In genomic region chr2:241081190-241081642, GRCh38 we compare ENCODE assay signal across 22 cellular contexts. TPM values are rescaled to one million over a fixed set of nuclear protein-coding genes. Genes with fewer than 3 reads are reported as not detected.
DNase-seq lines count a peak whose midpoint lies in the region; ATAC-seq, FAIRE-seq and TF ChIP-seq lines count a peak whose summit lies in the region.
"Had no signal": no experiment of that assay in that cellular context is flagged by ENCODE, and none has a peak within 500 bp of the region (broad histone marks: within the 10 kb centered on the region; RNA-seq: fewer than 3 reads in every experiment).

No MANE protein-coding gene starts in this region.

- H3K36me3 ChIP-seq in HepG2 (replicated peaks in 1 of 2; ENCODE audit: control insufficient read depth in 1 of 2, insufficient read depth in 2 of 2, low read length in 2 of 2) (peaks cover under 1 to 2% of the 10 kb centered on the region in 2 experiments; a peak in 2 of 5 replicates), esophagus squamous epithelium (peaks cover 0 to 25% (median 0%) of the 10 kb centered on the region in 3 donors)

- TF ChIP-seq EP300 in HepG2 (IDR thresholded peaks at IDR 0.05; ENCODE audit: low read depth in 2 of 2, low read length in 2 of 2) = no peak
- no peak for TF ChIP-seq EP300 in HepG2 (CRISPR knock-in tag; IDR thresholded peaks at IDR 0.05; ENCODE audit: borderline replicate concordance)

- no TSS peak for BruUV-seq in HepG2 (replicated peaks; lab: Mats Ljungman, UMichigan)

- peaks cover 4% of the 10 kb centered on the region for H3K4me1 Mint-ChIP-seq in activated naive CD8-positive, alpha-beta T cell treated with anti-CD3 and anti-CD28 coated beads for 36 hours
- H3K4me1 Mint-ChIP-seq in activated naive CD8-positive, alpha-beta T cell treated with anti-CD3 and anti-CD28 coated beads, Interleukin-2, amount 50 U/mL, for 24 hours = no peaks in the 10 kb centered on the region
- H3K4me1 Mint-ChIP-seq in T-helper 17 cell (peaks cover 10% of the 10 kb centered on the region), type B pancreatic cell (ENCODE audit: unreplicated experiment) (peaks cover 12% of the 10 kb centered on the region)
- H3K4me1 Mint-ChIP-seq: activated CD8-positive, alpha-beta memory T cell treated with anti-CD3 and anti-CD28 coated beads, Interleukin-2, amount 10 ng/mL, durations not matched to agents 7 days and 5 days had no signal

- no peak for TF ChIP-seq POLR2A in HepG2 (IDR thresholded peaks at IDR 0.05; ENCODE audit: insufficient read depth in 1 of 2, low read depth in 2 of 2, low read length in 2 of 2)
- no peak for TF ChIP-seq POLR2A in esophagus squamous epithelium (IDR thresholded peaks at IDR 0.05)

- H3K27ac ChIP-seq in HepG2 (ENCODE audit: extremely low read length, insufficient read depth, low read length) (no peak overlapping the region), esophagus squamous epithelium (peak overlapping the region in 1 of 4 donors; percentile 34)
- H3K27ac ChIP-seq: PC-9 had no signal

- no peak for TF ChIP-seq CTCF in HepG2 (CRISPR knock-in tag; IDR thresholded peaks at IDR 0.05)
- TF ChIP-seq CTCF in type B pancreatic cell (conservative IDR thresholded peaks at IDR 0.05) = no peak
- no peak for TF ChIP-seq CTCF in esophagus squamous epithelium (IDR thresholded peaks at IDR 0.05)

- intact Hi-C loops in HepG2 (cut with micrococcal nuclease; ENCODE audit: unreplicated experiment) (no loop called here), esophagus squamous epithelium (cut with DNase I) (no loop called here)

- no peak for FAIRE-seq in HepG2 (lab: Jason Lieb, UNC)
- FAIRE-seq: urothelium cell line had no signal

- peak overlapping the region; percentile 18 for H3K27ac Mint-ChIP-seq in activated naive CD8-positive, alpha-beta T cell treated with anti-CD3 and anti-CD28 coated beads for 36 hours
- no peak overlapping the region for H3K27ac Mint-ChIP-seq in activated naive CD8-positive, alpha-beta T cell treated with anti-CD3 and anti-CD28 coated beads, Interleukin-2, amount 50 U/mL, for 24 hours
- H3K27ac Mint-ChIP-seq in T-helper 17 cell = peak overlapping the region; percentile 82
- peak overlapping the region; percentile 50 for H3K27ac Mint-ChIP-seq in type B pancreatic cell
- H3K27ac Mint-ChIP-seq: activated B cell treated with CpG ODN at 0.5 μM for 24 hours; activated CD8-positive, alpha-beta memory T cell treated with anti-CD3 and anti-CD28 coated beads, Interleukin-2, amount 10 ng/mL, durations not matched to agents 7 days and 5 days; T-helper 2 cell treated with Interferon-gamma antibody and Interleukin-4, amounts not matched to agents 5 μg/mL and 100 μg/mL, for 36 hours had no signal

- H3K9ac ChIP-seq in HepG2 (ENCODE audit: insufficient read depth, low read depth, low read length) = peak overlapping the region; percentile 23; the same call in 1 of the 2 replicates

- no peaks in the 10 kb centered on the region for H3K9me3 ChIP-seq in T-helper 17 cell (ENCODE audit: control insufficient read depth, low read length, poor library complexity, severe bottlenecking)
- H3K9me3 ChIP-seq in HepG2 (ENCODE audit: low read length) = no peaks in the 10 kb centered on the region
- no peaks in the 10 kb centered on the region for H3K9me3 ChIP-seq in esophagus squamous epithelium

- in situ Hi-C loops in HepG2 (cut with HindIII; ENCODE audit: extremely low pct_ligation_motif_present, low pct_unique_long_range_greater_than_20kb) = no loop called here

- 18% methylated on average over 9 of the region's 9 CpGs for WGBS in HepG2 (ENCODE audit: low lambda C conversion rate)
- 63 to 71% methylated on average over 7 to 8 of the region's 9 CpGs for WGBS in esophagus squamous epithelium, 2 donors

- no peaks in the 10 kb centered on the region; the same call in 1 of the 2 replicates for H4K20me1 ChIP-seq in HepG2 (ENCODE audit: insufficient read depth, low read length)

- CTCF ChIA-PET in HepG2 (lab: Yijun Ruan, JAX; ENCODE audit: low intra/inter-chr PET ratio, low total read pairs) = interaction anchor here (0.6 kb wide), 1 partner anchor 130 kb away, joined by 3 read pairs; no protein-coding TSS in a partner anchor

- H3K27me3 ChIP-seq in HepG2 (ENCODE audit: control insufficient read depth in 1 of 2, insufficient read depth in 2 of 2, low read length in 2 of 2) = no peaks in the 10 kb centered on the region
- H3K27me3 ChIP-seq in esophagus squamous epithelium = no peaks in the 10 kb centered on the region

- H3K4me2 ChIP-seq in HepG2 (ENCODE audit: low read depth, low read length) = peak overlapping the region; percentile 73
- H3K4me2 ChIP-seq: PC-9 had no signal

- TF ChIP-seq RAD21 in HepG2 (CRISPR knock-in tag; IDR thresholded peaks at IDR 0.05) = no peak

- no peak overlapping the region for H2AFZ ChIP-seq in HepG2 (ENCODE audit: low read length)
- H2AFZ ChIP-seq: PC-9 had no signal

- no peak overlapping the region for H3K4me3 Mint-ChIP-seq in activated naive CD8-positive, alpha-beta T cell treated with anti-CD3 and anti-CD28 coated beads for 36 hours
- no peak overlapping the region for H3K4me3 Mint-ChIP-seq in activated naive CD8-positive, alpha-beta T cell treated with anti-CD3 and anti-CD28 coated beads, Interleukin-2, amount 50 U/mL, for 24 hours
- H3K4me3 Mint-ChIP-seq in T-helper 17 cell = no peak overlapping the region
- no peak overlapping the region for H3K4me3 Mint-ChIP-seq in type B pancreatic cell
- H3K4me3 Mint-ChIP-seq: activated B cell treated with CpG ODN at 0.5 μM for 24 hours; activated CD8-positive, alpha-beta memory T cell treated with anti-CD3 and anti-CD28 coated beads, Interleukin-2, amount 10 ng/mL, durations not matched to agents 7 days and 5 days; natural killer cell treated with Interleukin-12 subunit alpha and Interleukin-12 subunit beta and Interleukin-15 and Interleukin-18, amount 100 ng/mL, for 72 hours; T-helper 2 cell treated with Interferon-gamma antibody and Interleukin-4, amounts not matched to agents 5 μg/mL and 100 μg/mL, for 36 hours had no signal

- H3K36me3 Mint-ChIP-seq in activated naive CD8-positive, alpha-beta T cell treated with anti-CD3 and anti-CD28 coated beads for 36 hours = peaks cover 16% of the 10 kb centered on the region
- peaks cover 12% of the 10 kb centered on the region for H3K36me3 Mint-ChIP-seq in activated naive CD8-positive, alpha-beta T cell treated with anti-CD3 and anti-CD28 coated beads, Interleukin-2, amount 50 U/mL, for 24 hours (ENCODE audit: low read depth)
- H3K36me3 Mint-ChIP-seq in T-helper 17 cell (ENCODE audit: low read depth) (peaks cover 3% of the 10 kb centered on the region), type B pancreatic cell (peaks cover 11% of the 10 kb centered on the region)

- H3K4me3 ChIP-seq in HepG2 (replicated peaks in 1 of 3; ENCODE audit: insufficient read depth in 1 of 3, low read depth in 2 of 3, low read length in 3 of 3) (peak overlapping the region in 1 of 3 experiments; percentile 49; a peak in 2 of 6 replicates), esophagus squamous epithelium (no peak overlapping the region)
- H3K4me3 ChIP-seq: PC-9 had no signal

- DNase-seq in activated naive CD8-positive, alpha-beta T cell treated with anti-CD3 and anti-CD28 coated beads for 36 hours = no peak
- no peak for DNase-seq in activated naive CD8-positive, alpha-beta T cell treated with anti-CD3 and anti-CD28 coated beads, Interleukin-2, amount 50 U/mL, for 24 hours
- DNase-seq in T-helper 17 cell = no peak
- no peak for DNase-seq in HepG2 (ENCODE audit: low spot score)
- DNase-seq in type B pancreatic cell (ENCODE audit: extremely low spot score, unreplicated experiment) = peak; percentile 60
- no peak for DNase-seq in activated gamma-delta T cell treated with Interleukin-2 at 50 U/mL for 16 hours
- DNase-seq in activated effector memory CD4-positive, alpha-beta T cell treated with Interleukin-2 at 50 U/mL for 16 hours = no peak
- no peak for DNase-seq in esophagus squamous epithelium (lab: John Stamatoyannopoulos, UW)
- DNase-seq: activated B cell treated with CpG ODN at 0.5 μM for 24 hours; activated effector memory CD4-positive, alpha-beta T cell treated with anti-CD3 and anti-CD28 coated beads, Interleukin-2, amount 50 U/mL, for 16 hours; amygdala; DMS79 treated with DMSO at 0.1 percent for 48 hours; glutamatergic neuron; IMR-90; mammary epithelial cell; MM.1S; NCI-H146; PC-9 had no signal

- no peak for ATAC-seq in activated naive CD8-positive, alpha-beta T cell treated with anti-CD3 and anti-CD28 coated beads, Interleukin-2, amount 50 U/mL, for 24 hours
- ATAC-seq in T-helper 17 cell = no peak
- ATAC-seq in HepG2 = peak; percentile 69
- ATAC-seq: activated CD8-positive, alpha-beta memory T cell treated with anti-CD3 and anti-CD28 coated beads, Interleukin-2, amount 10 ng/mL, durations not matched to agents 7 days and 5 days had no signal

- no peaks in the 10 kb centered on the region for H3K27me3 Mint-ChIP-seq in activated naive CD8-positive, alpha-beta T cell treated with anti-CD3 and anti-CD28 coated beads for 36 hours
- no peaks in the 10 kb centered on the region for H3K27me3 Mint-ChIP-seq in activated naive CD8-positive, alpha-beta T cell treated with anti-CD3 and anti-CD28 coated beads, Interleukin-2, amount 50 U/mL, for 24 hours
- H3K27me3 Mint-ChIP-seq in T-helper 17 cell (no peaks in the 10 kb centered on the region), type B pancreatic cell (no peaks in the 10 kb centered on the region)
- H3K27me3 Mint-ChIP-seq: activated B cell treated with CpG ODN at 0.5 μM for 24 hours; activated CD8-positive, alpha-beta memory T cell treated with anti-CD3 and anti-CD28 coated beads, Interleukin-2, amount 10 ng/mL, durations not matched to agents 7 days and 5 days; natural killer cell treated with Interleukin-12 subunit alpha and Interleukin-12 subunit beta and Interleukin-15 and Interleukin-18, amount 100 ng/mL, for 72 hours had no signal

- H3K4me1 ChIP-seq in HepG2 (ENCODE audit: insufficient read depth, low read length) (peaks cover 28% of the 10 kb centered on the region), esophagus squamous epithelium (peaks cover 0 to 15% (median 0%) of the 10 kb centered on the region in 3 donors)

- no peaks in the 10 kb centered on the region for H3K79me2 ChIP-seq in HepG2 (ENCODE audit: insufficient read depth, low read length)

- POLR2A ChIA-PET in HepG2 (lab: Yijun Ruan, JAX) = interaction anchor here (1.2 to 1.3 kb wide), 2 partner anchors 12 to 21 kb away, joined by 3 to 6 read pairs; partner anchors contain the start of gene MTERF4

- peaks cover 8% of the 10 kb centered on the region for H3K9me3 Mint-ChIP-seq in activated naive CD8-positive, alpha-beta T cell treated with anti-CD3 and anti-CD28 coated beads for 36 hours
- peaks cover 8% of the 10 kb centered on the region for H3K9me3 Mint-ChIP-seq in activated naive CD8-positive, alpha-beta T cell treated with anti-CD3 and anti-CD28 coated beads, Interleukin-2, amount 50 U/mL, for 24 hours
- H3K9me3 Mint-ChIP-seq in type B pancreatic cell = peaks cover under 1% of the 10 kb centered on the region
- H3K9me3 Mint-ChIP-seq: natural killer cell treated with Interleukin-12 subunit alpha and Interleukin-12 subunit beta and Interleukin-15 and Interleukin-18, amount 100 ng/mL, for 72 hours; T-helper 2 cell treated with Interferon-gamma antibody and Interleukin-4, amounts not matched to agents 5 μg/mL and 100 μg/mL, for 36 hours had no signal

RNA-seq across cellular contexts. Expression of gene MTERF4, which starts 20.9 kb away (rescaled TPM):
- total RNA-seq in activated naive CD8-positive, alpha-beta T cell treated with anti-CD3 and anti-CD28 coated beads for 36 hours = 10 to 100 TPM; 34.5 to 35.6 TPM
- total RNA-seq in T-helper 17 cell = 10 to 100 TPM; 66.7 to 82.9 TPM
- 59.8 and 61.5 TPM in 2 replicates for total RNA-seq in HepG2 (2016; rRNA removed; fragmentation: Illumina TruSeq; extraction: Trizol)
- 20.2 and 20.4 TPM in 2 replicates for total RNA-seq in HepG2 (2016; cell fraction: cytosol; rRNA removed; fragmentation: Illumina TruSeq; extraction: Trizol; ENCODE audit: low read depth)
- total RNA-seq in HepG2 (2016; cell fraction: insoluble cytoplasmic fraction; rRNA removed; fragmentation: Illumina TruSeq; extraction: Trizol) = 57.2 and 63.4 TPM in 2 replicates
- total RNA-seq in HepG2 (2016; cell fraction: membrane; rRNA removed; fragmentation: Illumina TruSeq; extraction: Trizol) = 27.2 and 28.3 TPM in 2 replicates
- 47.3 and 61.7 TPM in 2 replicates for total RNA-seq in HepG2 (2016; cell fraction: nucleus; rRNA removed; fragmentation: Illumina TruSeq; extraction: Trizol)
- 37.1 and 50.5 TPM in 2 replicates for polyA plus RNA-seq in HepG2 (2011; rRNA removed)
- polyA plus RNA-seq in HepG2 (2011; cell fraction: cytosol; rRNA removed) = 29.8 and 33.1 TPM in 2 replicates
- polyA plus RNA-seq in HepG2 (2011; cell fraction: nucleus; rRNA removed) = 71.5 and 77.4 TPM in 2 replicates
- polyA plus RNA-seq in HepG2 (2012) = 27.8 and 38.2 TPM in 2 replicates
- 18.2 and 22.9 TPM in 2 replicates for polyA plus RNA-seq in HepG2 (2016; cell fraction: cytosol; fragmentation: Illumina TruSeq; extraction: Trizol; ENCODE audit: low read depth)
- 67.1 and 69.1 TPM in 2 replicates for polyA plus RNA-seq in HepG2 (2016; cell fraction: insoluble cytoplasmic fraction; fragmentation: Illumina TruSeq; extraction: Trizol; ENCODE audit: low read depth)
- polyA plus RNA-seq in HepG2 (2016; cell fraction: membrane; fragmentation: Illumina TruSeq; extraction: Trizol; ENCODE audit: low read depth) = 20.0 and 22.3 TPM in 2 replicates
- polyA plus RNA-seq in HepG2 (2016; cell fraction: nucleus; fragmentation: Illumina TruSeq; extraction: Trizol; ENCODE audit: insufficient read depth, low read depth) = 82.3 and 82.6 TPM in 2 replicates
- polyA minus RNA-seq in HepG2 (2011; rRNA and poly(A)+ RNA removed; ENCODE audit: low replicate concordance) = 31.6 and 46.9 TPM in 2 replicates
- 15.7 and 20.7 TPM in 2 replicates for polyA minus RNA-seq in HepG2 (2011; cell fraction: cytosol; rRNA and poly(A)+ RNA removed)
- polyA minus RNA-seq in HepG2 (2011; cell fraction: nucleus; rRNA and poly(A)+ RNA removed) = 76.1 and 79.6 TPM in 2 replicates
- total RNA-seq in type B pancreatic cell (ENCODE audit: low replicate concordance) = 38.9 and 46.3 TPM in 2 replicates
- 10 to 100 TPM; 27.7 to 37.0 (median 35.4) TPM for total RNA-seq in esophagus squamous epithelium
